ENCODE assay signal across 18 cellular contexts in the genomic region with DNA sequence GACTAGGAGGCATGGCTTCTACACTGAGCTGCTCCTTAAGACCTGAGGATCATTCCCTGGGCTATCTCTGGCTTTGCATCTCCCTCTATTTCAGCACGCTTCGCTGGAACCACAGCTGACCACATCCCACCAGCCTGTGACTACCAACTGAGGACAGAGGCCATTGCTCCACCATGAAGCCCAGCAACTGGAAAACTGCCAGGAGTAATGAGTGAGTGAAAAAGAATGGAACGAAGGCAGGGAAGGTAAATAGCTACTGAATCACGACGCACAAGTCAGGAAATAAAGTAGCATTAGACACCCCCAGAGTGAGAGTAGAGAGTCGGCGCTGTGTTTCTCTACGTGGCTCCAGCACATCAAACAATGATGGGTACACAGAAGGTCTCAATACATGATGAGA.
DNase-seq lines count a peak whose midpoint lies in the region; ATAC-seq, FAIRE-seq and TF ChIP-seq lines count a peak whose summit lies in the region.
"Had no signal": no experiment of that assay in that cellular context is flagged by ENCODE, and none has a peak within 500 bp of the region (broad histone marks: within the 10 kb centered on the region; RNA-seq: fewer than 3 reads in every experiment).

No MANE protein-coding gene starts in this region.

- no peaks in the 10 kb centered on the region for H3K4me1 ChIP-seq in kidney (ENCODE audit: control insufficient read depth in 1 of 2, insufficient read depth in 1 of 2, low read depth in 1 of 2, low read length in 2 of 2)
- H3K4me1 ChIP-seq: A549, SJSA1 had no signal

- intact Hi-C loops in kidney (cut with DNase I): no loop called here

- no peak for ATAC-seq in HG02973 (IDR thresholded peaks at IDR 0.05; ENCODE audit: unreplicated experiment)
- ATAC-seq: A549 had no signal

- H3K36me3 ChIP-seq in kidney (ENCODE audit: control insufficient read depth in 1 of 2, insufficient read depth in 2 of 2, low read length in 2 of 2): no peaks in the 10 kb centered on the region
- H3K36me3 ChIP-seq: SJSA1 had no signal

- no peak overlapping the region for H3K27ac ChIP-seq in kidney (ENCODE audit: low read depth in 2 of 2, low read length in 2 of 2)
- H3K27ac ChIP-seq: A549, C4-2B, SJSA1 had no signal

- no peaks in the 10 kb centered on the region for H3K9me3 ChIP-seq in kidney (ENCODE audit: control insufficient read depth in 1 of 2, low read length in 2 of 2)
- H3K9me3 ChIP-seq: A549, SJSA1 had no signal

- H3K9ac ChIP-seq in kidney (ENCODE audit: low read length in 2 of 2): no peak overlapping the region

- H3K4me3 ChIP-seq in choroid plexus epithelial cell (ENCODE audit: low read depth, low read length): no peak overlapping the region
- H3K4me3 ChIP-seq in kidney (ENCODE audit: low read length in 2 of 2): no peak overlapping the region
- H3K4me3 ChIP-seq: A549, SJSA1 had no signal

- no peak for FAIRE-seq in kidney (lab: Jason Lieb, UNC)
- FAIRE-seq: A549, GM12892 had no signal

- no peak for TF ChIP-seq CTCF in choroid plexus epithelial cell (conservative IDR thresholded peaks at IDR 0.05; ENCODE audit: low read depth, low read length)
- no peak for TF ChIP-seq CTCF in kidney (IDR thresholded peaks at IDR 0.05; ENCODE audit: borderline replicate concordance, extremely low read depth, insufficient read depth)

- DNase-seq in Daoy (ENCODE audit: low read depth): peak; percentile 73
- peak; percentile 48 for DNase-seq in RPMI7951 (ENCODE audit: low read depth)
- DNase-seq in choroid plexus epithelial cell (ENCODE audit: low read depth): peak; percentile 78
- peak; percentile 36 for DNase-seq in non-pigmented ciliary epithelial cell (ENCODE audit: low read depth)
- DNase-seq in NCI-H748 treated with DMSO at 0.1 percent for 48 hours (lab: John Stamatoyannopoulos, UW): no peak
- no peak for DNase-seq in kidney
- DNase-seq: Kasumi-1, MV-4-11, NCI-H1417, NCI-H1930, NCI-H2171, NCI-H446, OCI-M1 had no signal

Comparison
In these comparisons a context has a peak if more than half of its experiments do, and no peak if none do; other contexts are left out.
1. DNase-seq: peak in Daoy (single experiment), RPMI7951 (single experiment), choroid plexus epithelial cell (single experiment) and non-pigmented ciliary epithelial cell (single experiment); none in NCI-H748 treated with DMSO at 0.1 percent for 48 hours (single experiment) and kidney (single experiment).